In genomic region chr15:40087095-40087805, GRCh38 we compare ENCODE assay signal across 22 cellular contexts. TPM values are rescaled to one million over a fixed set of nuclear protein-coding genes. Genes with fewer than 3 reads are reported as not detected.
DNase-seq lines count a peak whose midpoint lies in the region; ATAC-seq and TF ChIP-seq lines count a peak whose summit lies in the region.
"Had no signal": no experiment of that assay in that cellular context is flagged by ENCODE, and none has a peak within 500 bp of the region (broad histone marks: within the 10 kb centered on the region; RNA-seq: fewer than 3 reads in every experiment).

No MANE protein-coding gene starts in this region.

- H3K23ac ChIP-seq in mesendoderm (ENCODE audit: low read length) = no peak overlapping the region

- H4K5ac ChIP-seq in mesendoderm (ENCODE audit: low read length) = no peak overlapping the region

- H3K27me3 ChIP-seq in WERI-Rb-1 (ENCODE audit: insufficient read depth, low read depth, severe bottlenecking) (no peaks in the 10 kb centered on the region), mesendoderm (ENCODE audit: insufficient read depth, low read length, poor library complexity) (no peaks in the 10 kb centered on the region)
- H3K27me3 ChIP-seq: gastroesophageal sphincter, neutrophil, right atrium auricular region had no signal

- peak overlapping the region; percentile 17 for H3K9ac ChIP-seq in mesendoderm (ENCODE audit: low read length)

- peak overlapping the region; percentile 39 for H2BK5ac ChIP-seq in mesendoderm (ENCODE audit: low read length)

- H3K27me3 Mint-ChIP-seq in stimulated activated naive B cell treated with anti-CD40 and anti-IgM and Interleukin-4, amounts not matched to agents 10 μg/mL and 1 μg/mL and 100 μg/mL, for 72 hours = no peaks in the 10 kb centered on the region

- no peak overlapping the region for H3K4me2 ChIP-seq in mesendoderm (ENCODE audit: low read length)

- peak; percentile 54 for DNase-seq in WERI-Rb-1
- peak; percentile 55 for DNase-seq in mesendoderm
- no peak for DNase-seq in stimulated activated naive B cell treated with anti-CD40 and anti-IgM and Interleukin-4, amounts not matched to agents 10 μg/mL and 1 μg/mL and 100 μg/mL, for 72 hours
- DNase-seq in GM13977 (ENCODE audit: low spot score) = no peak
- no peak for DNase-seq in stimulated activated CD4-positive, alpha-beta T cell treated with anti-CD3 and anti-CD28 coated beads, Interleukin-12 subunit alpha, Interleukin-12 subunit beta, amount 100 ng/mL, for 4 hours
- DNase-seq: activated CD4-positive, alpha-beta T cell treated with anti-CD3 and anti-CD28 coated beads for 48 hours; activated naive CD8-positive, alpha-beta T cell treated with anti-CD3 and anti-CD28 coated beads, Interleukin-2, amount 10 ng/mL, durations not matched to agents 7 days and 5 days; AML-193; dermis blood vessel endothelial cell; NCI-H1694; NCI-H2227 treated with DMSO at 0.1 percent for 48 hours; NK-92 treated with Interleukin-12 subunit alpha and Interleukin-12 subunit beta, amount 100 ng/mL, for 24 hours; SW 1271 had no signal

- no peaks in the 10 kb centered on the region for H3K79me2 ChIP-seq in mesendoderm (ENCODE audit: control insufficient read depth, insufficient read depth, low read length)

- TF ChIP-seq CTCF in HEK293 (tag by site-specific recombination; IDR thresholded peaks at IDR 0.05) (no peak), WERI-Rb-1 (IDR thresholded peaks at IDR 0.05; ENCODE audit: low read depth, low read length) (no peak), GM13977 (IDR thresholded peaks at IDR 0.05; ENCODE audit: extremely low read depth, insufficient read depth, missing control alignments) (no peak)

- H3K27ac Mint-ChIP-seq in stimulated activated naive B cell treated with anti-CD40 and anti-IgM and Interleukin-4, amounts not matched to agents 10 μg/mL and 1 μg/mL and 100 μg/mL, for 72 hours = peak overlapping the region; percentile 79
- H3K27ac Mint-ChIP-seq: activated naive CD8-positive, alpha-beta T cell treated with anti-CD3 and anti-CD28 coated beads, Interleukin-2, amount 10 ng/mL, durations not matched to agents 7 days and 5 days; activated T-helper 2 cell treated with anti-CD3 and anti-CD28 coated beads, Interferon-gamma antibody, Interleukin-2, Interleukin-4, amounts not matched to agents 10 μg/mL and 5 μg/mL and 100 μg/mL, durations not matched to agents 14 hours and 24 hours and 36 hours; stimulated activated effector memory CD8-positive, alpha-beta T cell treated with anti-CD3 and anti-CD28 coated beads, Interleukin-12 subunit alpha, Interleukin-12 subunit beta, amount 100 ng/mL, for 72 hours had no signal

- peaks cover 39 to 81% of the 10 kb centered on the region in 2 donors for H3K4me1 Mint-ChIP-seq in stimulated activated naive B cell treated with anti-CD40 and anti-IgM and Interleukin-4, amounts not matched to agents 10 μg/mL and 1 μg/mL and 100 μg/mL, for 72 hours

- peaks cover 0 to 19% of the 10 kb centered on the region in 2 experiments; a peak in 1 of 3 replicates for H3K36me3 ChIP-seq in HEK293 (ENCODE audit: control insufficient read depth in 2 of 2, insufficient read depth in 1 of 2, low read length in 2 of 2)
- H3K36me3 ChIP-seq in WERI-Rb-1 = no peaks in the 10 kb centered on the region; the same call in 1 of the 2 replicates
- H3K36me3 ChIP-seq in mesendoderm (ENCODE audit: control insufficient read depth, insufficient read depth, low read length) = no peaks in the 10 kb centered on the region
- H3K36me3 ChIP-seq: HAP-1, right atrium auricular region, thoracic aorta had no signal

- peaks cover 27% of the 10 kb centered on the region for H3K4me1 ChIP-seq in HEK293 (ENCODE audit: control insufficient read depth, insufficient read depth, low read length)
- peaks cover 34% of the 10 kb centered on the region for H3K4me1 ChIP-seq in mesendoderm (ENCODE audit: control insufficient read depth, low read depth, low read length)

- H3K27ac ChIP-seq in HEK293 (ENCODE audit: extremely low read depth, low read depth, low read length) = peak overlapping the region; percentile 45; the same call in 1 of the 2 replicates
- H3K27ac ChIP-seq in WERI-Rb-1 = peak overlapping the region; percentile 31; the same call in 1 of the 2 replicates
- peak overlapping the region; percentile 25 for H3K27ac ChIP-seq in mesendoderm (ENCODE audit: low read depth, low read length)
- H3K27ac ChIP-seq: gastroesophageal sphincter, neutrophil, right atrium auricular region had no signal

- no peak overlapping the region for H2BK15ac ChIP-seq in mesendoderm (replicated peaks; ENCODE audit: low read depth)

- no peak overlapping the region for H3K4me3 Mint-ChIP-seq in stimulated activated naive B cell treated with anti-CD40 and anti-IgM and Interleukin-4, amounts not matched to agents 10 μg/mL and 1 μg/mL and 100 μg/mL, for 72 hours
- H3K4me3 Mint-ChIP-seq: activated naive CD8-positive, alpha-beta T cell treated with anti-CD3 and anti-CD28 coated beads, Interleukin-2, amount 10 ng/mL, durations not matched to agents 7 days and 5 days; stimulated activated effector memory CD8-positive, alpha-beta T cell treated with anti-CD3 and anti-CD28 coated beads, Interleukin-12 subunit alpha, Interleukin-12 subunit beta, amount 100 ng/mL, for 72 hours had no signal

- H3K36me3 Mint-ChIP-seq in stimulated activated naive B cell treated with anti-CD40 and anti-IgM and Interleukin-4, amounts not matched to agents 10 μg/mL and 1 μg/mL and 100 μg/mL, for 72 hours = peaks cover 29 to 36% of the 10 kb centered on the region in 2 donors
- H3K36me3 Mint-ChIP-seq: activated naive CD8-positive, alpha-beta T cell treated with anti-CD3 and anti-CD28 coated beads, Interleukin-2, amount 10 ng/mL, durations not matched to agents 7 days and 5 days had no signal

- H3K9me3 ChIP-seq in HEK293 (ENCODE audit: control insufficient read depth, insufficient read depth, low read depth, low read length) (no peaks in the 10 kb centered on the region), WERI-Rb-1 (ENCODE audit: severe bottlenecking) (no peaks in the 10 kb centered on the region)
- H3K9me3 ChIP-seq: gastroesophageal sphincter, HAP-1, neutrophil, right atrium auricular region, thoracic aorta had no signal

- H3K79me1 ChIP-seq in mesendoderm (ENCODE audit: low read length) = no peaks in the 10 kb centered on the region

- no peaks in the 10 kb centered on the region for H3K9me3 Mint-ChIP-seq in stimulated activated naive B cell treated with anti-CD40 and anti-IgM and Interleukin-4, amounts not matched to agents 10 μg/mL and 1 μg/mL and 100 μg/mL, for 72 hours
- H3K9me3 Mint-ChIP-seq: activated naive CD8-positive, alpha-beta T cell treated with anti-CD3 and anti-CD28 coated beads, Interleukin-2, amount 10 ng/mL, durations not matched to agents 7 days and 5 days; activated T-helper 2 cell treated with anti-CD3 and anti-CD28 coated beads, Interferon-gamma antibody, Interleukin-2, Interleukin-4, amounts not matched to agents 10 μg/mL and 5 μg/mL and 100 μg/mL, durations not matched to agents 14 hours and 24 hours and 36 hours; stimulated activated effector memory CD8-positive, alpha-beta T cell treated with anti-CD3 and anti-CD28 coated beads, Interleukin-12 subunit alpha, Interleukin-12 subunit beta, amount 100 ng/mL, for 72 hours had no signal

- H4K8ac ChIP-seq in mesendoderm (ENCODE audit: low read depth, low read length) = no peak overlapping the region

- H3K56ac ChIP-seq in mesendoderm (ENCODE audit: low read length) = peak overlapping the region; percentile 69

- H3K4me3 ChIP-seq in HEK293 (ENCODE audit: low read depth, low read length) = no peak overlapping the region
- no peak overlapping the region for H3K4me3 ChIP-seq in WERI-Rb-1 (ENCODE audit: low read depth, low read length)
- no peak overlapping the region for H3K4me3 ChIP-seq in mesendoderm (ENCODE audit: low read length)
- H3K4me3 ChIP-seq: gastroesophageal sphincter, HAP-1, right atrium auricular region, thoracic aorta had no signal

- H3K4ac ChIP-seq in mesendoderm (ENCODE audit: low read depth, low read length) = peak overlapping the region; percentile 77

- CTCF ChIA-PET in HEK293 (lab: Yijun Ruan, JAX) = interaction anchor here (0.9 to 1.4 kb wide), 4 partner anchors 10 to 41 kb away, joined by 3 to 5 read pairs (median 4); no protein-coding TSS in a partner anchor

- no peak overlapping the region for H2BK120ac ChIP-seq in mesendoderm (ENCODE audit: low read depth, low read length)

- no peak for ATAC-seq in stimulated activated naive B cell treated with anti-CD40 and anti-IgM and Interleukin-4, amounts not matched to agents 10 μg/mL and 1 μg/mL and 100 μg/mL, for 72 hours (replicated peaks)
- no peak for ATAC-seq in GM18519 (IDR thresholded peaks at IDR 0.05; ENCODE audit: low FRiP score, unreplicated experiment)
- ATAC-seq: gastroesophageal sphincter; stimulated activated effector memory CD8-positive, alpha-beta T cell treated with anti-CD3 and anti-CD28 coated beads, Interleukin-12 subunit alpha, Interleukin-12 subunit beta, amount 100 ng/mL, for 72 hours had no signal

- no CpG with 5 or more reads among the region's 14 CpGs for WGBS in mesendoderm (ENCODE audit: extremely low coverage, insufficient coverage, low lambda C conversion rate)

- H3K18ac ChIP-seq in mesendoderm (ENCODE audit: low read length) = peak overlapping the region; percentile 51

- POLR2A ChIA-PET in HEK293 (lab: Yijun Ruan, JAX) = interaction anchor here (1.7 to 7.6 kb wide), 3 partner anchors 9 to 20 kb away, joined by 6 to 52 read pairs (median 12); partner anchors contain the start of gene BMF

- no peak overlapping the region for H2AK5ac ChIP-seq in mesendoderm (ENCODE audit: low read length)

- in situ Hi-C loops in GM13977 (cut with MboI; ENCODE audit: low pct_unique_long_range_greater_than_20kb, low sequenced_read_pairs, unreplicated experiment) = no loop called here

TF ChIP-seq in HEK293, 187 proteins besides CTCF, POLR2A, EP300 and RAD21 (continues in another document):
- TF ChIP-seq YY1 (tag by site-specific recombination; IDR thresholded peaks at IDR 0.05) (no peak), ZNF501 (tag by site-specific recombination; IDR thresholded peaks at IDR 0.05) (no peak), ZNF133 (tag by site-specific recombination; IDR thresholded peaks at IDR 0.05) (no peak), ZBTB6 (tag by site-specific recombination; IDR thresholded peaks at IDR 0.05) (no peak), ZNF239 (tag by site-specific recombination; IDR thresholded peaks at IDR 0.05) (no peak), PRDM1 (tag by site-specific recombination; IDR thresholded peaks at IDR 0.05) (0 out of 2 replicates have a peak, but pooled peaks have one; percentile 21)

RNA-seq across cellular contexts. Expression of gene BMF, which starts 21.4 kb away (rescaled TPM):
- polyA plus RNA-seq in mesendoderm (2013, experiment 1 of 2) = 5.7 TPM
- 5.5 TPM for polyA plus RNA-seq in mesendoderm (2013, experiment 2 of 2)

RNA-seq across cellular contexts. Expression of gene SRP14, which starts 48.3 kb away (rescaled TPM):
- 546 TPM for polyA plus RNA-seq in mesendoderm (2013, experiment 1 of 2)
- 544 TPM for polyA plus RNA-seq in mesendoderm (2013, experiment 2 of 2)

Comparison
In these comparisons a context has a peak if more than half of its experiments do, and no peak if none do; other contexts are left out.
1. DNase-seq: peak in WERI-Rb-1 (single experiment) and mesendoderm (single experiment); none in stimulated activated naive B cell treated with anti-CD40 and anti-IgM and Interleukin-4, amounts not matched to agents 10 μg/mL and 1 μg/mL and 100 μg/mL, for 72 hours (single experiment), GM13977 (single experiment) and stimulated activated CD4-positive, alpha-beta T cell treated with anti-CD3 and anti-CD28 coated beads, Interleukin-12 subunit alpha, Interleukin-12 subunit beta, amount 100 ng/mL, for 4 hours (single experiment).
2. Peak in every context shown above with its lines, with median percentiles within 50 percentile points of each other: H3K27ac ChIP-seq.